ENCODE assay signal across 20 cellular contexts in the genomic region with DNA sequence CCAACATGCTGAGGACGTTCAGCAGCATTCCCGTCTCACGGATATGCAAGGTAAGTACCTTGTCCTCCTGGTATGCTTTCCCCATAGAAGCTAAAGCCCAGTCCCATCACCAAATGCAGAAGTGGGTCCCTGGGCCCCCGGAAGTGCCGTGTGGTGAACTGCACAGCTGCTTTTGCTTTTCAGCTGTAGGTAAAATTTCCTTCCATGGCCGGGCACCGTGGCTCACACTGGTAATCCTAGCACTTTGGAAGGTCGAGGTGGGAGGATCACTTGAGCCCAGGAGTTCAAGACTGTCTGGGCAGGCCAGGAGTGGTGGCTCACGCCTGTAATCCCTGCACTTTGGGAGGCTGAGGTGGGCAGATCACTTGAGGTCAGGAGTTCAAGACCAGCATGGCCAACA.
"Had no signal": no experiment of that assay in that cellular context is flagged by ENCODE, and none has a peak within 500 bp of the region (broad histone marks: within the 10 kb centered on the region; RNA-seq: fewer than 3 reads in every experiment).

No MANE protein-coding gene starts in this region.

- DNase-seq: effector CD8-positive, alpha-beta T cell; mammary epithelial cell; natural killer cell; occipital lobe; retina; stimulated activated CD4-positive, alpha-beta T cell treated with anti-CD3 and anti-CD28 coated beads, Interleukin-2, amount 100 ng/mL, for 24 hours; stimulated activated CD4-positive, alpha-beta T cell treated with anti-CD3 and anti-CD28 coated beads, Interleukin-4, amount 100 ng/mL, for 4 hours; stimulated activated naive CD4-positive, alpha-beta T cell; stomach; transverse colon had no signal

- H3K4me3 ChIP-seq: cardiac muscle cell, coronary artery, hepatocyte, neural progenitor cell, prostate gland, skin epidermis, stomach, thoracic aorta, transverse colon had no signal

- H3K4me1 Mint-ChIP-seq: natural killer cell had no signal

- ATAC-seq: esophagus mucosa, natural killer cell, sciatic nerve had no signal

- H3K27me3 ChIP-seq: cardiac muscle cell, hepatocyte, neural progenitor cell, stomach, transverse colon had no signal

- H3K4me3 Mint-ChIP-seq: natural killer cell, neural progenitor cell had no signal

- H3K9ac ChIP-seq: neural progenitor cell, parathyroid adenoma had no signal

- H3K4me1 ChIP-seq: neural progenitor cell, parathyroid adenoma, prostate gland had no signal

- H2AFZ ChIP-seq: hepatocyte, neural progenitor cell, parathyroid adenoma had no signal

- H3K9me3 Mint-ChIP-seq: natural killer cell, neural progenitor cell had no signal

- H3K79me2 ChIP-seq: hepatocyte, parathyroid adenoma had no signal

- H3K27ac ChIP-seq: cardiac muscle cell, coronary artery, hepatocyte, neural progenitor cell, parathyroid adenoma, prostate gland, skin epidermis, stomach, thoracic aorta, transverse colon had no signal

- H3K4me2 ChIP-seq: hepatocyte, neural progenitor cell had no signal

- H3K9me3 ChIP-seq: prostate gland, stomach, thoracic aorta, transverse colon had no signal

- H3K36me3 Mint-ChIP-seq: natural killer cell had no signal

- H3K27ac Mint-ChIP-seq: natural killer cell, neural progenitor cell had no signal
